20 cellular contexts compared by ENCODE assay signal in the genomic region with DNA sequence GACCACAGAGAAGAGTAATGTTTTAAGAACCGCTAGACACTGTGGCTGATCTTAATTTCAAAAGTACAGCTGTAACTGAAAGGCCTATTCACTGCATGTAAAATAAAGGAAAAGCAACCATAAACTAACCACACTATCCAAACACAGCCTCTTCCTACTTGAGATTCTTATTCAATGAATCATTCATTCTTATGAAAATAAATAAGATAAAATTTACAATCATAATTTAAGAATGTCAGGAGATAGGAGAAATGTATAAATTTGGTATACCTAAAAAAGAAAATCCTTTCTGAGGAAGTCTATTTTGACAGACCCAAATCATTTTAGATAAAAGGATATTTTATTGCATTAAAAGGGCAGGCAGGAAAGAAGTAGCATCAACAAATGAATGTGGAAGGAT.
DNase-seq lines count a peak whose midpoint lies in the region; ATAC-seq lines count a peak whose summit lies in the region.
"Had no signal": no experiment of that assay in that cellular context is flagged by ENCODE, and none has a peak within 500 bp of the region (broad histone marks: within the 10 kb centered on the region; RNA-seq: fewer than 3 reads in every experiment).

No MANE protein-coding gene starts in this region.

- peaks cover 0 to 7% of the 10 kb centered on the region in 2 donors for H3K36me3 Mint-ChIP-seq in activated naive CD4-positive, alpha-beta T cell treated with anti-CD3 and anti-CD28 coated beads, Interleukin-2, amount 50 U/mL, for 72 hours
- H3K36me3 Mint-ChIP-seq: activated CD4-positive, alpha-beta memory T cell treated with anti-CD3 and anti-CD28 coated beads for 36 hours; activated naive CD8-positive, alpha-beta T cell; naive thymus-derived CD8-positive, alpha-beta T cell had no signal

- no peaks in the 10 kb centered on the region for H3K36me3 ChIP-seq in skeletal muscle satellite cell (ENCODE audit: insufficient read depth, low read length)
- H3K36me3 ChIP-seq: BLaER1 treated with 17β-estradiol and CSF1 and Interleukin-3, amounts not matched to agents 10 nM and 100 nM; tibial nerve had no signal

- H3K9me3 ChIP-seq in skeletal muscle satellite cell (replicated peaks; ENCODE audit: low read length): no peaks in the 10 kb centered on the region
- H3K9me3 ChIP-seq: BLaER1 treated with 17β-estradiol and CSF1 and Interleukin-3, amounts not matched to agents 10 nM and 100 nM; tibial nerve had no signal

- no peak overlapping the region for H3K4me3 ChIP-seq in skeletal muscle satellite cell (ENCODE audit: low read length)
- H3K4me3 ChIP-seq: BLaER1 treated with 17β-estradiol and CSF1 and Interleukin-3, amounts not matched to agents 10 nM and 100 nM; lung; tibial nerve had no signal

- H3K27me3 ChIP-seq in skeletal muscle satellite cell (ENCODE audit: control insufficient read depth, insufficient read depth, low read length): no peaks in the 10 kb centered on the region
- H3K27me3 ChIP-seq: BLaER1 treated with 17β-estradiol and CSF1 and Interleukin-3, amounts not matched to agents 10 nM and 100 nM; tibial nerve had no signal

- no peak overlapping the region for H3K9ac ChIP-seq in skeletal muscle satellite cell (ENCODE audit: low read depth, low read length)
- H3K9ac ChIP-seq: BLaER1 treated with 17β-estradiol and CSF1 and Interleukin-3, amounts not matched to agents 10 nM and 100 nM had no signal

- no peak overlapping the region for H3K27ac Mint-ChIP-seq in activated naive CD4-positive, alpha-beta T cell treated with anti-CD3 and anti-CD28 coated beads, Interleukin-2, amount 50 U/mL, for 72 hours
- H3K27ac Mint-ChIP-seq: activated CD4-positive, alpha-beta memory T cell treated with anti-CD3 and anti-CD28 coated beads for 36 hours; activated naive CD8-positive, alpha-beta T cell; naive thymus-derived CD8-positive, alpha-beta T cell had no signal

- H3K4me2 ChIP-seq in skeletal muscle satellite cell (ENCODE audit: low read length): peak overlapping the region; percentile 42
- H3K4me2 ChIP-seq: BLaER1 treated with 17β-estradiol and CSF1 and Interleukin-3, amounts not matched to agents 10 nM and 100 nM had no signal

- peaks cover 11% of the 10 kb centered on the region for H3K4me1 ChIP-seq in skeletal muscle satellite cell (ENCODE audit: control insufficient read depth, insufficient read depth, low read length)
- H3K4me1 ChIP-seq: BLaER1 treated with 17β-estradiol and CSF1 and Interleukin-3, amounts not matched to agents 10 nM and 100 nM; tibial nerve had no signal

- peaks cover 8 to 34% of the 10 kb centered on the region in 2 donors for H3K9me3 Mint-ChIP-seq in activated naive CD4-positive, alpha-beta T cell treated with anti-CD3 and anti-CD28 coated beads, Interleukin-2, amount 50 U/mL, for 72 hours

- ATAC-seq in HG02642 (IDR thresholded peaks at IDR 0.05; ENCODE audit: poor library complexity, unreplicated experiment): no peak
- ATAC-seq in activated naive CD4-positive, alpha-beta T cell treated with anti-CD3 and anti-CD28 coated beads, Interleukin-2, amount 50 U/mL, for 72 hours: no peak
- ATAC-seq: activated T-cell treated with anti-CD3 and anti-CD28 coated beads, Interleukin-2, amount 50 U/mL, for 4 hours; HCT116; naive thymus-derived CD8-positive, alpha-beta T cell had no signal

- peak; percentile 37 for DNase-seq in HS-5 (ENCODE audit: low read depth)
- DNase-seq in amniotic stem cell (lab: John Stamatoyannopoulos, UW): peak; percentile 16
- DNase-seq in fibroblast of peridontal ligament (ENCODE audit: extremely low read depth): peak; percentile 49
- no peak for DNase-seq in SIG-M5 (lab: John Stamatoyannopoulos, UW)
- DNase-seq in H4 (ENCODE audit: low spot score): no peak
- DNase-seq in activated naive CD4-positive, alpha-beta T cell treated with anti-CD3 and anti-CD28 coated beads, Interleukin-2, amount 50 U/mL, for 72 hours (ENCODE audit: low spot score in 2 of 2): no peak
- DNase-seq: activated CD4-positive, alpha-beta memory T cell treated with anti-CD3 and anti-CD28 coated beads for 36 hours; activated T-cell treated with anti-CD3 and anti-CD28 coated beads, Interleukin-2, amount 50 U/mL, for 4 hours; DMS 273 treated with DMSO at 0.1 percent for 48 hours; naive thymus-derived CD8-positive, alpha-beta T cell; NCI-H2227 treated with DMSO at 0.1 percent for 48 hours; stimulated activated naive CD4-positive, alpha-beta T cell; T-helper 1 cell had no signal

Comparison
In these comparisons a context has a peak if more than half of its experiments do, and no peak if none do; other contexts are left out.
1. DNase-seq: peak in HS-5 (single experiment), amniotic stem cell (single experiment) and fibroblast of peridontal ligament (single experiment); none in SIG-M5 (single experiment), H4 (single experiment) and activated naive CD4-positive, alpha-beta T cell treated with anti-CD3 and anti-CD28 coated beads, Interleukin-2, amount 50 U/mL, for 72 hours (0 of 2).